8 cellular contexts compared by ENCODE assay signal in the genomic region with DNA sequence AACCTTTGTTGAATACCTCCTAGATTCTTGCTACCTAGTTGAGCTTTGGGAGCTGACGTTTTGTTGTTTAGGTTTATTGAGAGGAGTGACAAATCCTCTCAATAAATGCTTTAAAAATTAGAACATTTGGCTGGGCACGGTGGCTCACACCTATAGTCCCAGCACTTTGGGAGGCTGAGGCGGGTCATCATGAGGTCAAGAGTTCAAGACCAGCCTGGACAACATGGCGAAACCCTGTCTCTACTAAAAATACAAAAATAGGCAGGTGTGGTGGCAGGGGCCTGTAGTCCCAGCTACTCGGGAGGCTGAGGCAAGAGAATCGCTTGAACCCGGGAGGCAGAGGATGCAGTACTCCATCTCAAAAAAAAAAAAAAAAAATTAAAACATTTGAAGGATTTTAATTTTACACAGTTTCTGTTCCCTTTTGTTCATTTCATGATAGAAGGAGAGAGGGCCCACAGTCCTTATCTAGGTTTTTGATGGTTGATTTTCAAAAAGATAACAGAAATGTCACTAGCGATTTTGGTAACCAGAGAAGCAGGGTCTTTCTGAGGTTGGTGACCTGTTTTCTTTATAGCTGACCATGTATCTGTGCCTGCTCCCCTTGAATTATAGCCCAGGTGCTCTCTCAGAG. TPM values are rescaled to one million over a fixed set of nuclear protein-coding genes. Genes with fewer than 3 reads are reported as not detected.
A peak's percentile ranks its signal among the peaks of the same experiment; 100 is the strongest.
DNase-seq lines count a peak whose midpoint lies in the region; ATAC-seq and TF ChIP-seq lines count a peak whose summit lies in the region.

No MANE protein-coding gene starts in this region.

- no peaks in the 10 kb centered on the region for H4K20me1 ChIP-seq in mammary epithelial cell (ENCODE audit: insufficient read depth, low read length)

- intact Hi-C loops in Calu3 (cut with micrococcal nuclease; ENCODE audit: unreplicated experiment), result no loop called here
- intact Hi-C loops in mammary epithelial cell (cut with micrococcal nuclease), result no loop called here

- no peaks in the 10 kb centered on the region for H3K9me3 ChIP-seq in mammary epithelial cell (replicated peaks; ENCODE audit: insufficient read depth, low read length)
- no peaks in the 10 kb centered on the region for H3K9me3 ChIP-seq in parathyroid adenoma (ENCODE audit: control insufficient read depth, low read length)

- no peaks in the 10 kb centered on the region for H3K9me3 Mint-ChIP-seq in Calu3 (ENCODE audit: low read depth, unreplicated experiment)

- CTCF ChIA-PET in Calu3 (lab: Charles Lee) (no interaction called here), mammary epithelial cell (lab: Charles Lee; ENCODE audit: low non-redundant PET) (no interaction called here)

- TF ChIP-seq CTCF in Calu3 (IDR thresholded peaks at IDR 0.05; ENCODE audit: unreplicated experiment) (no peak), mammary epithelial cell (conservative IDR thresholded peaks at IDR 0.05 in 1 of 2, IDR thresholded peaks at IDR 0.05 in 1 of 2; ENCODE audit: extremely low read depth in 1 of 2, insufficient read depth in 1 of 2, low read depth in 1 of 2, low read length in 2 of 2) (no peak), parathyroid adenoma (IDR thresholded peaks at IDR 0.05) (no peak)

- 89% methylated on average over 8 of the region's 8 CpGs for WGBS in mammary epithelial cell (ENCODE audit: low coverage, missing lambda C conversion rate)

- no peak overlapping the region for H3K27ac ChIP-seq in mammary epithelial cell (ENCODE audit: insufficient read depth, low read depth, low read length)
- no peak overlapping the region for H3K27ac ChIP-seq in parathyroid adenoma

- dilution Hi-C loops in mammary epithelial cell (cut with HindIII; ENCODE audit: low sequenced_read_pairs), result no loop called here

- no peak overlapping the region for H3K4me3 ChIP-seq in mammary epithelial cell (replicated peaks in 1 of 3; ENCODE audit: insufficient read depth in 1 of 3, low read depth in 2 of 3, low read length in 3 of 3)
- peak overlapping the region; percentile 11 for H3K4me3 ChIP-seq in parathyroid adenoma (ENCODE audit: low read depth, low read length)

- peak overlapping the region; percentile 85 for H3K27ac Mint-ChIP-seq in Calu3 (ENCODE audit: unreplicated experiment)

- DNase-seq in Calu3, result no peak
- no peak for DNase-seq in mammary epithelial cell
- DNase-seq in epidermal melanocyte (ENCODE audit: insufficient read length, low spot score), result no peak
- no peak for DNase-seq in NCI-H187 (lab: John Stamatoyannopoulos, UW)
- DNase-seq in NCI-H345 treated with DMSO at 0.1 percent for 48 hours (lab: John Stamatoyannopoulos, UW; ENCODE audit: unreplicated experiment), result no peak

- peaks cover 16% of the 10 kb centered on the region for H3K4me1 ChIP-seq in mammary epithelial cell (ENCODE audit: insufficient read depth, low read length)
- H3K4me1 ChIP-seq in parathyroid adenoma, result peaks cover 6% of the 10 kb centered on the region

- ATAC-seq in HG03378 (IDR thresholded peaks at IDR 0.05; ENCODE audit: unreplicated experiment), result peak; percentile 1
- ATAC-seq in HG03571 (IDR thresholded peaks at IDR 0.05; ENCODE audit: unreplicated experiment), result no peak

- H3K27me3 ChIP-seq in mammary epithelial cell (ENCODE audit: insufficient read depth, low read length) (no peaks in the 10 kb centered on the region), parathyroid adenoma (ENCODE audit: control insufficient read depth, insufficient read depth, low read length) (no peaks in the 10 kb centered on the region)

- peak overlapping the region; percentile 61 for H3K4me2 ChIP-seq in mammary epithelial cell (ENCODE audit: insufficient read depth, low read depth, low read length)
- no peak overlapping the region for H3K4me2 ChIP-seq in parathyroid adenoma (ENCODE audit: low read length)

- no peaks in the 10 kb centered on the region for H3K27me3 Mint-ChIP-seq in Calu3 (ENCODE audit: unreplicated experiment)

- peaks cover 10% of the 10 kb centered on the region for H3K36me3 ChIP-seq in mammary epithelial cell (ENCODE audit: insufficient read depth, low read length)
- H3K36me3 ChIP-seq in parathyroid adenoma (ENCODE audit: control insufficient read depth, insufficient read depth, low read length), result no peaks in the 10 kb centered on the region

- H3K4me1 Mint-ChIP-seq in Calu3 (ENCODE audit: low read depth, unreplicated experiment), result peaks cover 41% of the 10 kb centered on the region

- in situ Hi-C loops in mammary epithelial cell (cut with MboI; ENCODE audit: low sequenced_read_pairs in 2 of 2), result no loop called here

- H3K79me2 ChIP-seq in mammary epithelial cell (ENCODE audit: insufficient read depth, low read length) (peaks cover 80% of the 10 kb centered on the region), parathyroid adenoma (peaks cover 17% of the 10 kb centered on the region)

- BruUV-seq in Calu3 (replicated peaks; lab: Mats Ljungman, UMichigan), result no TSS peak
- no TSS peak for BruUV-seq in mammary epithelial cell (replicated peaks; lab: Mats Ljungman, UMichigan)

- no peak overlapping the region for H3K4me3 Mint-ChIP-seq in Calu3 (ENCODE audit: low read depth, unreplicated experiment)

- peaks cover 5% of the 10 kb centered on the region for H3K36me3 Mint-ChIP-seq in Calu3 (ENCODE audit: insufficient read depth, unreplicated experiment)

- H2AFZ ChIP-seq in mammary epithelial cell (ENCODE audit: low read depth, low read length) (no peak overlapping the region), parathyroid adenoma (no peak overlapping the region)

- no peak overlapping the region for H3K9ac ChIP-seq in mammary epithelial cell (ENCODE audit: insufficient read depth, low read length)
- H3K9ac ChIP-seq in parathyroid adenoma, result no peak overlapping the region

RNA-seq across cellular contexts. Expression of a gene that starts 44.2 kb away (rescaled TPM):
- total RNA-seq in Calu3 (2022) (9.9 and 11.9 TPM in 2 replicates), mammary epithelial cell (10 to 100 TPM; 18.0 to 19.2 TPM)
- polyA plus RNA-seq in mammary epithelial cell, result 19.1 TPM
- 10.1 TPM for polyA minus RNA-seq in mammary epithelial cell

RNA-seq across cellular contexts. Expression of a gene that starts 47.7 kb away (rescaled TPM):
- total RNA-seq in Calu3 (2022), result 51.7 and 52.5 TPM in 2 replicates
- 10 to 100 TPM; 29.7 to 50.4 TPM for total RNA-seq in mammary epithelial cell
- 16.1 TPM for polyA plus RNA-seq in mammary epithelial cell
- polyA minus RNA-seq in mammary epithelial cell, result 76.0 TPM
